ENCODE assay signal across 8 cellular contexts in the genomic region with DNA sequence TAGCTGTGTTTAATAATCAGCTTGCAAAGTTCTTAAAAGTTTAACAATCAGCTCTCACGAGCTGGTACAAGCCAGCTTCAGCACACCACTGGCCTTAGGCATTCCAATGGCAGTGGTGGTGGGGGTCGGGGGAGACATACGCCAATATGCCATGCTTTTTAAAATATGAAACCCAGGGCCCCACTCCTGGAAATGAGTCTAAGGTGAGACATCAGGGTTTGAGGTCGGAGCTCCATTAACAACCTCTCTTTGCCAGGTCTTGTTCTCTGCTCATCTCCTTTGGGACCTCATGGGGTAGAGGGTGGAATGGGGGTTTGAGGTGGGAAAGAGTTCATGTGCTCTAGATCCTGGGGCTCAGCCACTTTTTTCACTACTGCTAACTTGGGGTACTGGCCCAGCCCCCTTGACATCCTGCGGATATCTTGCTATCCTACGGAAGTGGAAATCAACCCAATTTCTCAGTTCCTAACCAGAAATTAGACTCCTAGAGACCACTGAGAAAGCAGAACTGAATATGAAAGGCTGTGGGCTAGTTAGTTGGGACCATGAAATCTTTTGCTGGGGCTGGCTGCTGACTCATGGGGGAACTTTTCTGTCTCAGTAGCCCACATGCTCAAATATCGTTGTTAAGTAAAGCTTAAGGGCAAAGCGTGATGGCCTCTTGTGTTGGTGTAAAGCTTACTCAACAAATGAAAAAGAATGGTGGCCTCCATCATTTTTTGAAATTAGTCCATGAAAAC.
A peak's percentile ranks its signal among the peaks of the same experiment; 100 is the strongest.
DNase-seq lines count a peak whose midpoint lies in the region; ATAC-seq and TF ChIP-seq lines count a peak whose summit lies in the region.

No MANE protein-coding gene starts in this region.

- CTCF ChIA-PET in Panc1 (lab: Charles Lee): no interaction called here

- no peak overlapping the region for H3K14ac ChIP-seq in trophoblast cell (ENCODE audit: low read length)

- H3K79me1 ChIP-seq in trophoblast cell (ENCODE audit: low read length): no peaks in the 10 kb centered on the region

- no peak overlapping the region for H4K91ac ChIP-seq in trophoblast cell (ENCODE audit: low read depth, low read length)

- H3K23ac ChIP-seq in trophoblast cell (ENCODE audit: low read length): no peak overlapping the region

- H2AFZ ChIP-seq in trophoblast cell (ENCODE audit: insufficient read depth, low read length, poor library complexity): no peak overlapping the region

- WGBS in trophoblast cell (ENCODE audit: extremely low coverage, insufficient coverage, insufficient read length): no CpG with 5 or more reads among the region's 8 CpGs

- H2BK12ac ChIP-seq in trophoblast cell (ENCODE audit: low read length): no peak overlapping the region

- H3K79me2 ChIP-seq in trophoblast cell (ENCODE audit: control insufficient read depth, insufficient read depth, low read length, poor library complexity): no peaks in the 10 kb centered on the region

- H3K4me3 ChIP-seq in Panc1 (ENCODE audit: low read depth in 2 of 2, low read length in 2 of 2) (no peak overlapping the region), trophoblast cell (ENCODE audit: low read depth, low read length) (no peak overlapping the region)

- H3K36me3 ChIP-seq in Panc1 (ENCODE audit: control insufficient read depth, insufficient read depth, low read length) (no peaks in the 10 kb centered on the region), trophoblast cell (ENCODE audit: control insufficient read depth in 1 of 2, insufficient read depth in 2 of 2, low read length in 2 of 2) (no peaks in the 10 kb centered on the region)

- H3K27ac ChIP-seq in Panc1 (ENCODE audit: low read length): peak overlapping the region; percentile 100
- no peak overlapping the region for H3K27ac ChIP-seq in trophoblast cell (ENCODE audit: low read depth, low read length)

- H2AK5ac ChIP-seq in trophoblast cell (ENCODE audit: low read length): no peak overlapping the region

- intact Hi-C loops in Panc1 (cut with micrococcal nuclease; ENCODE audit: unreplicated experiment): no loop called here

- peak; percentile 84 for ATAC-seq in GM18870 (IDR thresholded peaks at IDR 0.05; ENCODE audit: unreplicated experiment)
- ATAC-seq in HG02763 (IDR thresholded peaks at IDR 0.05; ENCODE audit: unreplicated experiment): peak; percentile 87
- ATAC-seq in Panc1: no peak

- H3K18ac ChIP-seq in trophoblast cell (ENCODE audit: low read length): no peak overlapping the region

- no peak overlapping the region for H2BK120ac ChIP-seq in trophoblast cell (ENCODE audit: insufficient read depth, low read length, poor library complexity)

- in situ Hi-C loops in Panc1 (cut with HindIII; ENCODE audit: low pct_unique_long_range_greater_than_20kb, low sequenced_read_pairs): no loop called here

- H3K4me1 ChIP-seq in Panc1 (ENCODE audit: control insufficient read depth, insufficient read depth, low read length) (peaks cover 62% of the 10 kb centered on the region), trophoblast cell (ENCODE audit: control insufficient read depth in 1 of 2, insufficient read depth in 2 of 2, low read length in 2 of 2) (peaks cover 0 to 2% of the 10 kb centered on the region in 2 experiments)

- H3K9me3 ChIP-seq in Panc1 (ENCODE audit: control insufficient read depth, insufficient read depth, low read depth, low read length) (no peaks in the 10 kb centered on the region), trophoblast cell (ENCODE audit: insufficient read depth, low read depth, low read length) (no peaks in the 10 kb centered on the region)

- H4K12ac ChIP-seq in trophoblast cell (ENCODE audit: low read depth, low read length): no peak overlapping the region

- H3K4ac ChIP-seq in trophoblast cell (ENCODE audit: low read depth, low read length): no peak overlapping the region

- H3K4me2 ChIP-seq in trophoblast cell (ENCODE audit: low read length): no peak overlapping the region

- no peak overlapping the region for H3K9ac ChIP-seq in trophoblast cell (ENCODE audit: low read length)

- no peak for TF ChIP-seq CTCF in Panc1 (IDR thresholded peaks at IDR 0.05)

- H3K27me3 ChIP-seq in Panc1 (ENCODE audit: control insufficient read depth, insufficient read depth, low read length) (no peaks in the 10 kb centered on the region), trophoblast cell (ENCODE audit: insufficient read depth, low read length) (no peaks in the 10 kb centered on the region)

- BruUV-seq in Panc1 (replicated peaks; lab: Mats Ljungman, UMichigan): no TSS peak

- no peak overlapping the region for H4K8ac ChIP-seq in trophoblast cell (ENCODE audit: low read depth, low read length)

- DNase-seq in Panc1 (ENCODE audit: low read depth, low spot score) (no peak), trophoblast cell (peak; percentile 25 to 32), DMS53 treated with DMSO at 0.1 percent for 48 hours (lab: John Stamatoyannopoulos, UW; ENCODE audit: unreplicated experiment) (no peak), NCI-H446 (lab: John Stamatoyannopoulos, UW) (no peak), NCI-H1694 (lab: John Stamatoyannopoulos, UW) (no peak), AG08396 (ENCODE audit: low spot score) (no peak)

- POLR2A ChIA-PET in Panc1 (lab: Charles Lee): interaction anchor here (0.9 kb wide), 1 partner anchor 12 kb away, joined by 3 read pairs; no protein-coding TSS in a partner anchor

- no peak overlapping the region for H2BK5ac ChIP-seq in trophoblast cell (ENCODE audit: low read depth, low read length, poor library complexity)

Comparison
In these comparisons a context has a peak if more than half of its experiments do, and no peak if none do; other contexts are left out.
1. DNase-seq: peak in trophoblast cell (2 of 2); none in Panc1 (single experiment), DMS53 treated with DMSO at 0.1 percent for 48 hours (single experiment), NCI-H446 (0 of 2), NCI-H1694 (single experiment) and AG08396 (single experiment).